In the genomic region with DNA sequence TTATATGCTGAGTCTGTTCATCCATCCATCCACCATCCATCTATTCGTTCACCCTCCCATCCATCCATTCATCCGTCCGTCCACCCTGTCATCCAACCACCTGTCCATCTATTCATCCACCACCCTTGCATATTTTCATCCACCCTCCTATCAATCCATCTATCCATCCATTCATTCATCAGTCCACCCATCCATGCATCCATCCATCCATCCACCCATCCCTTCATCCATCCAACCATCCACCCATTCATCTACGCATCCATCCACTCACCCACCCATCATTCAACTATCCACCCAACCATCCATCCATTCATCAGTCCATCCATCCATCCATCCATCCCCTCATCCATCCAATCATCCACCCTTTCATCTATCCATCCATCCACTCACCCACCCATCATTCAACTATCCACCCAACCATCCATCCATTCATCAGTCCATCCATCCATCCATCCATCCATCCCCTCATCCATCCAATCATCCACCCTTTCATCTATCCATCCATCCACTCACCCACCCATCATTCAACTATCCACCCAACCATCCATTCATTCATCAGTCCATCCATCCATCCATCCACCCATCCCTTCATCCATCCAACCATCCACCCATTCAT, we compare ENCODE assay signal across 17 cellular contexts. TPM values are rescaled to one million over a fixed set of nuclear protein-coding genes. Genes with fewer than 3 reads are reported as not detected.
"Had no signal": no experiment of that assay in that cellular context is flagged by ENCODE, and none has a peak within 500 bp of the region (broad histone marks: within the 10 kb centered on the region; RNA-seq: fewer than 3 reads in every experiment).

No MANE protein-coding gene starts in this region.

RNA-seq across cellular contexts. Expression of a gene that starts 49.4 kb away (rescaled TPM):
- total RNA-seq: activated B cell treated with CpG ODN at 0.5 μM for 24 hours; activated CD8-positive, alpha-beta memory T cell treated with anti-CD3 and anti-CD28 coated beads, Interleukin-2, amount 10 ng/mL, durations not matched to agents 7 days and 5 days; activated CD8-positive, alpha-beta T cell treated with anti-CD3 and anti-CD28 coated beads, Interleukin-2, amount 10 ng/mL, durations not matched to agents 7 days and 5 days; body of pancreas; cerebellum; esophagus mucosa; foreskin keratinocyte; left lung; lower lobe of right lung; mononuclear cell; natural killer cell treated with Interleukin-12 subunit alpha and Interleukin-12 subunit beta and Interleukin-15 and Interleukin-18, amount 100 ng/mL, for 72 hours; sigmoid colon; stomach; T-helper 2 cell treated with Interferon-gamma antibody and Interleukin-4, amounts not matched to agents 100 ng/mL and 5 ng/mL, for 36 hours; thyroid gland; upper lobe of left lung had no signal
- polyA plus RNA-seq: foreskin keratinocyte, psoas muscle had no signal
